In genomic region chr2:144464730-144465129, GRCh38 we compare ENCODE assay signal across 26 cellular contexts. TPM values are rescaled to one million over a fixed set of nuclear protein-coding genes. Genes with fewer than 3 reads are reported as not detected.
DNase-seq lines count a peak whose midpoint lies in the region; ATAC-seq and TF ChIP-seq lines count a peak whose summit lies in the region.
"Had no signal": no experiment of that assay in that cellular context is flagged by ENCODE, and none has a peak within 500 bp of the region (broad histone marks: within the 10 kb centered on the region; RNA-seq: fewer than 3 reads in every experiment).

No MANE protein-coding gene starts in this region.

- peaks cover 0 to 44% of the 10 kb centered on the region in 2 experiments for H3K36me3 ChIP-seq in mesenchymal stem cell (ENCODE audit: control insufficient read depth in 1 of 2, insufficient read depth in 2 of 2, low read depth in 1 of 2, low read length in 2 of 2)
- H3K36me3 ChIP-seq: gastroesophageal sphincter had no signal

- no peak overlapping the region for H2BK120ac ChIP-seq in mesenchymal stem cell (ENCODE audit: low read depth, low read length)

- no peaks in the 10 kb centered on the region for H3K9me3 ChIP-seq in mesenchymal stem cell (ENCODE audit: control insufficient read depth, low read length)
- H3K9me3 ChIP-seq: gastroesophageal sphincter, lower lobe of right lung had no signal

- H2BK5ac ChIP-seq in mesenchymal stem cell (ENCODE audit: low read depth, low read length, poor library complexity, severe bottlenecking) = no peak overlapping the region

- no peak overlapping the region for H3K4ac ChIP-seq in mesenchymal stem cell (ENCODE audit: low read depth in 1 of 2, low read length in 2 of 2)

- no peak overlapping the region for H2AFZ ChIP-seq in mesenchymal stem cell (ENCODE audit: low read depth, low read length)

- H4K91ac ChIP-seq in mesenchymal stem cell (ENCODE audit: low read length) = no peak overlapping the region

- no peak for TF ChIP-seq CTCF in dorsolateral prefrontal cortex (IDR thresholded peaks at IDR 0.05 in 54 of 56, conservative IDR thresholded peaks at IDR 0.05 in 2 of 56; ENCODE audit: low read depth in 1 of 56, partially characterized antibody in 56 of 56)

- H2BK12ac ChIP-seq in mesenchymal stem cell (ENCODE audit: low read length in 2 of 2) = no peak overlapping the region

- no peaks in the 10 kb centered on the region for H3K27me3 ChIP-seq in dorsolateral prefrontal cortex
- no peaks in the 10 kb centered on the region for H3K27me3 ChIP-seq in mesenchymal stem cell (ENCODE audit: control insufficient read depth in 1 of 2, insufficient read depth in 1 of 2, low read length in 2 of 2)
- H3K27me3 ChIP-seq: gastroesophageal sphincter had no signal

- peaks cover 4% of the 10 kb centered on the region for H3K4me1 ChIP-seq in mesenchymal stem cell (ENCODE audit: control insufficient read depth, insufficient read depth, low read depth, low read length)

- peak; percentile 5 for DNase-seq in NCI-H1092 treated with DMSO at 0.1 percent for 48 hours (lab: John Stamatoyannopoulos, UW)
- no peak for DNase-seq in NCI-H1092 (lab: John Stamatoyannopoulos, UW)
- peak; percentile 72 for DNase-seq in NCI-H2029 (lab: John Stamatoyannopoulos, UW)
- DNase-seq in dorsolateral prefrontal cortex = no peak
- no peak for DNase-seq in substantia nigra (lab: John Stamatoyannopoulos, UW)
- DNase-seq in MV-4-11 (lab: John Stamatoyannopoulos, UW) = no peak
- no peak for DNase-seq in mesenchymal stem cell
- DNase-seq: activated CD8-positive, alpha-beta memory T cell treated with anti-CD3 and anti-CD28 coated beads for 24 hours; activated gamma-delta T cell treated with Interleukin-2 at 50 U/mL for 16 hours; activated naive CD8-positive, alpha-beta T cell treated with anti-CD3 and anti-CD28 coated beads, Interleukin-2, amount 50 U/mL, for 24 hours; activated T-cell treated with anti-CD3 and anti-CD28 coated beads, Interleukin-2, amount 50 U/mL, for 1 hour; CD4-positive, alpha-beta memory T cell; effector CD8-positive, alpha-beta T cell; HCEC 1CT; islet precursor cell; lower lobe of right lung; MM.1S; NCI-H1930; NCI-H524; right cardiac atrium; stimulated activated CD4-positive, alpha-beta T cell treated with anti-CD3 and anti-CD28 coated beads, Interleukin-12 subunit alpha, Interleukin-12 subunit beta, amount 100 ng/mL, for 4 hours; stimulated activated CD4-positive, alpha-beta T cell treated with anti-CD3 and anti-CD28 coated beads, Interleukin-4, amount 100 ng/mL, for 24 hours; stimulated activated naive B cell treated with anti-CD40 and anti-IgM and Interleukin-4, amounts not matched to agents 10 μg/mL and 1 μg/mL and 100 μg/mL, for 72 hours had no signal

- no peak for ATAC-seq in esophagus mucosa
- ATAC-seq: activated naive CD8-positive, alpha-beta T cell treated with anti-CD3 and anti-CD28 coated beads, Interleukin-2, amount 50 U/mL, for 24 hours; gastroesophageal sphincter; right cardiac atrium; stimulated activated naive B cell treated with anti-CD40 and anti-IgM and Interleukin-4, amounts not matched to agents 10 μg/mL and 1 μg/mL and 100 μg/mL, for 72 hours had no signal

- no peak overlapping the region for H3K4me2 ChIP-seq in mesenchymal stem cell (ENCODE audit: low read length, poor library complexity, severe bottlenecking)

- no peak overlapping the region for H3K18ac ChIP-seq in mesenchymal stem cell (ENCODE audit: low read depth in 1 of 2, low read length in 2 of 2)

- H3K79me1 ChIP-seq in mesenchymal stem cell (replicated peaks; ENCODE audit: low read length, poor library complexity, severe bottlenecking) = peaks cover 13% of the 10 kb centered on the region

- H3K9ac ChIP-seq in mesenchymal stem cell (ENCODE audit: low read length) = no peak overlapping the region

- intact Hi-C loops in dorsolateral prefrontal cortex (cut with DNase I) = no loop called here

- no peak overlapping the region for H2AK5ac ChIP-seq in mesenchymal stem cell (ENCODE audit: low read length, severe bottlenecking)

- H3K27ac ChIP-seq in dorsolateral prefrontal cortex = peak overlapping the region; percentile 69 to 99 (median 97)
- H3K27ac ChIP-seq in substantia nigra (ENCODE audit: low read depth, low read length, poor library complexity, severe bottlenecking) = peak overlapping the region; percentile 92
- no peak overlapping the region for H3K27ac ChIP-seq in mesenchymal stem cell (ENCODE audit: low read length, poor library complexity, severe bottlenecking)
- H3K27ac ChIP-seq: 22Rv1, gastroesophageal sphincter, lower lobe of right lung had no signal

- no peak overlapping the region for H4K8ac ChIP-seq in mesenchymal stem cell (ENCODE audit: low read length)

- H2BK15ac ChIP-seq in mesenchymal stem cell (ENCODE audit: low read depth, poor library complexity, severe bottlenecking) = no peak overlapping the region

- H3K23ac ChIP-seq in mesenchymal stem cell (ENCODE audit: low read length in 2 of 2) = no peak overlapping the region

- 100% methylated on average over 3 of the region's 5 CpGs for WGBS in mesenchymal stem cell

- no peak overlapping the region for H3K14ac ChIP-seq in mesenchymal stem cell (ENCODE audit: low read length in 2 of 2)

- H3K4me3 ChIP-seq in dorsolateral prefrontal cortex = no peak overlapping the region
- no peak overlapping the region for H3K4me3 ChIP-seq in mesenchymal stem cell (ENCODE audit: insufficient read depth in 1 of 2, low read depth in 1 of 2, low read length in 2 of 2)
- H3K4me3 ChIP-seq: gastroesophageal sphincter, lower lobe of right lung had no signal

RNA-seq across cellular contexts. Expression of gene ZEB2, which starts 55.2 kb away (rescaled TPM):
- total RNA-seq in dorsolateral prefrontal cortex (100 to 1,000 TPM; 160 to 942 (median 318) TPM), esophagus mucosa (6.5 TPM)
- 62.5 TPM for polyA plus RNA-seq in mesenchymal stem cell (2013, experiment 1 of 2)
- polyA plus RNA-seq in mesenchymal stem cell (2013, experiment 2 of 2) = 60.2 TPM

Comparison
In these comparisons a context has a peak if more than half of its experiments do, and no peak if none do; other contexts are left out.
1. DNase-seq: peak in NCI-H1092 treated with DMSO at 0.1 percent for 48 hours (single experiment) and NCI-H2029 (single experiment); none in NCI-H1092 (single experiment), dorsolateral prefrontal cortex (0 of 10), substantia nigra (0 of 49), MV-4-11 (single experiment) and mesenchymal stem cell (single experiment).
2. RNA of gene ZEB2, which starts 55.2 kb away (total RNA-seq): 160 to 942 TPM in dorsolateral prefrontal cortex; 6.5 TPM in esophagus mucosa (single experiment); every median in the first group is over 10 times any median in the second.